In genomic region chr11:65419773-65420481, GRCh38 we compare ENCODE assay signal across 9 cellular contexts. TPM values are rescaled to one million over a fixed set of nuclear protein-coding genes. Genes with fewer than 3 reads are reported as not detected.
DNase-seq lines count a peak whose midpoint lies in the region; ATAC-seq, FAIRE-seq and TF ChIP-seq lines count a peak whose summit lies in the region.
"Had no signal": no experiment of that assay in that cellular context is flagged by ENCODE, and none has a peak within 500 bp of the region (broad histone marks: within the 10 kb centered on the region; RNA-seq: fewer than 3 reads in every experiment).

No MANE protein-coding gene starts in this region.

- H3K9me3 Mint-ChIP-seq in activated naive CD8-positive, alpha-beta T cell treated with anti-CD3 and anti-CD28 coated beads, Interleukin-2, amount 10 ng/mL, durations not matched to agents 7 days and 5 days, result no peaks in the 10 kb centered on the region

- peaks cover 49% of the 10 kb centered on the region for H3K4me1 Mint-ChIP-seq in activated naive CD8-positive, alpha-beta T cell treated with anti-CD3 and anti-CD28 coated beads, Interleukin-2, amount 10 ng/mL, durations not matched to agents 7 days and 5 days

- H3K36me3 Mint-ChIP-seq in activated naive CD8-positive, alpha-beta T cell treated with anti-CD3 and anti-CD28 coated beads, Interleukin-2, amount 10 ng/mL, durations not matched to agents 7 days and 5 days, result peaks cover 24% of the 10 kb centered on the region

- TF ChIP-seq CTCF in C4-2B (conservative IDR thresholded peaks at IDR 0.05) (no peak), HL-60 (IDR thresholded peaks at IDR 0.05; ENCODE audit: insufficient read depth, low read length) (no peak), omental fat pad (IDR thresholded peaks at IDR 0.05) (no peak)

- no peak for FAIRE-seq in RCC 7860 (lab: Jason Lieb, UNC)
- FAIRE-seq: TTC549 had no signal

- no peak overlapping the region for H3K4me3 ChIP-seq in HL-60 (replicated peaks; ENCODE audit: insufficient read depth, low read length)

- ATAC-seq in activated naive CD8-positive, alpha-beta T cell treated with anti-CD3 and anti-CD28 coated beads, Interleukin-2, amount 10 ng/mL, durations not matched to agents 7 days and 5 days (ENCODE audit: low read depth), result no peak
- ATAC-seq in omental fat pad (ENCODE audit: low FRiP score), result peak; percentile 7
- no peak for ATAC-seq in HG02642 (IDR thresholded peaks at IDR 0.05; ENCODE audit: poor library complexity, unreplicated experiment)

- H3K27ac Mint-ChIP-seq in activated naive CD8-positive, alpha-beta T cell treated with anti-CD3 and anti-CD28 coated beads, Interleukin-2, amount 10 ng/mL, durations not matched to agents 7 days and 5 days, result peak overlapping the region; percentile 100

- peaks cover 2% of the 10 kb centered on the region for H3K27me3 Mint-ChIP-seq in activated naive CD8-positive, alpha-beta T cell treated with anti-CD3 and anti-CD28 coated beads, Interleukin-2, amount 10 ng/mL, durations not matched to agents 7 days and 5 days

- H3K27ac ChIP-seq in C4-2B (peak overlapping the region; percentile 99), HL-60 (replicated peaks) (peak overlapping the region; percentile 100)

- POLR2A ChIA-PET in activated naive CD8-positive, alpha-beta T cell treated with anti-CD3 and anti-CD28 coated beads, Interleukin-2, amount 10 ng/mL, durations not matched to agents 7 days and 5 days (lab: Charles Lee), result interaction anchor here (0.6 to 19.6 kb wide), 21 partner anchors 7 to 302 kb away, joined by 3 to 2884 read pairs (median 5); partner anchors contain the start of genes FAM89B, FRMD8, MALAT1 and PCNX3

- DNase-seq in HL-60 (ENCODE audit: low read depth in 1 of 2, low spot score in 1 of 2) (peak in 1 of 2 experiments; percentile 85), RCC 7860 (ENCODE audit: low spot score) (peak; percentile 68), glomerular visceral epithelial cell (ENCODE audit: extremely low spot score) (peak; percentile 79), omental fat pad (ENCODE audit: low spot score) (peak; percentile 69), cortex of kidney (lab: John Stamatoyannopoulos, UW) (no peak)
- DNase-seq in activated naive CD8-positive, alpha-beta T cell treated with anti-CD3 and anti-CD28 coated beads, Interleukin-2, amount 10 ng/mL, durations not matched to agents 7 days and 5 days, result peak; percentile 60

- H3K4me3 Mint-ChIP-seq in activated naive CD8-positive, alpha-beta T cell treated with anti-CD3 and anti-CD28 coated beads, Interleukin-2, amount 10 ng/mL, durations not matched to agents 7 days and 5 days, result peak overlapping the region; percentile 100

- H3K27me3 ChIP-seq in HL-60 (ENCODE audit: insufficient read depth, poor library complexity, severe bottlenecking), result no peaks in the 10 kb centered on the region

RNA-seq across cellular contexts. Expression of gene NEAT1, which starts 2.7 kb away (rescaled TPM):
- total RNA-seq in activated naive CD8-positive, alpha-beta T cell treated with anti-CD3 and anti-CD28 coated beads, Interleukin-2, amount 10 ng/mL, durations not matched to agents 7 days and 5 days, result 100 to 1,000 TPM; 402 to 407 TPM
- total RNA-seq in omental fat pad, result 1,000 to 10,000 TPM in 1 of 4 donors, 100 to 1,000 TPM in 3; 447 to 1,169 (median 678) TPM

RNA-seq across cellular contexts. Expression of gene FRMD8, which starts 33.5 kb away (rescaled TPM):
- total RNA-seq in activated naive CD8-positive, alpha-beta T cell treated with anti-CD3 and anti-CD28 coated beads, Interleukin-2, amount 10 ng/mL, durations not matched to agents 7 days and 5 days, result 10 to 100 TPM; 51.5 to 55.4 TPM
- 10 to 100 TPM; 29.2 to 77.9 (median 58.9) TPM for total RNA-seq in omental fat pad

RNA-seq across cellular contexts. Expression of gene SLC25A45, which starts 37.5 kb away (rescaled TPM):
- 10 to 100 TPM; 25.5 to 29.6 TPM for total RNA-seq in activated naive CD8-positive, alpha-beta T cell treated with anti-CD3 and anti-CD28 coated beads, Interleukin-2, amount 10 ng/mL, durations not matched to agents 7 days and 5 days
- 1 to 10 TPM; 4.1 to 9.2 (median 6.0) TPM for total RNA-seq in omental fat pad
